ENCODE assay signal across 12 cellular contexts in genomic region chr18:23102498-23103260, GRCh38.
"Had no signal": no experiment of that assay in that cellular context is flagged by ENCODE, and none has a peak within 500 bp of the region (broad histone marks: within the 10 kb centered on the region; RNA-seq: fewer than 3 reads in every experiment).

No MANE protein-coding gene starts in this region.

- H3K27me3 ChIP-seq: esophagus muscularis mucosa had no signal

- H3K27me3 Mint-ChIP-seq: activated CD4-positive, alpha-beta memory T cell treated with anti-CD3 and anti-CD28 coated beads for 36 hours; activated naive CD8-positive, alpha-beta T cell treated with anti-CD3 and anti-CD28 coated beads for 36 hours; stimulated activated naive CD8-positive, alpha-beta T cell treated with anti-CD3 and anti-CD28 coated beads, Interleukin-15, amount 100 ng/mL, for 72 hours had no signal

- H3K36me3 ChIP-seq: esophagus muscularis mucosa had no signal

- H3K9me3 Mint-ChIP-seq: activated CD4-positive, alpha-beta memory T cell treated with anti-CD3 and anti-CD28 coated beads for 36 hours; activated naive CD8-positive, alpha-beta T cell treated with anti-CD3 and anti-CD28 coated beads for 36 hours; activated T-cell treated with anti-CD3 and anti-CD28 coated beads, Interleukin-2, amount 50 U/mL, for 72 hours; memory B cell; stimulated activated naive CD8-positive, alpha-beta T cell treated with anti-CD3 and anti-CD28 coated beads, Interleukin-15, amount 100 ng/mL, for 72 hours had no signal

- H3K9me3 ChIP-seq: esophagus muscularis mucosa had no signal

- H3K27ac ChIP-seq: esophagus muscularis mucosa had no signal

- DNase-seq: activated CD4-positive, alpha-beta memory T cell treated with anti-CD3 and anti-CD28 coated beads for 36 hours; activated CD4-positive, alpha-beta T cell treated with anti-CD3 and anti-CD28 coated beads for 1 hour; activated gamma-delta T cell treated with Interleukin-2 at 50 U/mL for 16 hours; activated naive CD8-positive, alpha-beta T cell treated with anti-CD3 and anti-CD28 coated beads for 36 hours; activated T-cell treated with anti-CD3 and anti-CD28 coated beads, Interleukin-2, amount 50 U/mL, for 72 hours; anterior cingulate cortex; head of caudate nucleus; stimulated activated CD4-positive, alpha-beta T cell treated with anti-CD3 and anti-CD28 coated beads, Interleukin-2, amount 100 ng/mL, for 48 hours; stimulated activated CD8-positive, alpha-beta memory T cell treated with anti-CD3 and anti-CD28 coated beads, Interleukin-4, amount 100 ng/mL, for 48 hours; stimulated activated naive CD8-positive, alpha-beta T cell treated with anti-CD3 and anti-CD28 coated beads, Interleukin-15, amount 100 ng/mL, for 72 hours had no signal

- H3K4me3 ChIP-seq: esophagus muscularis mucosa had no signal

- ATAC-seq: activated T-cell treated with anti-CD3 and anti-CD28 coated beads, Interleukin-2, amount 50 U/mL, for 72 hours; stimulated activated naive CD8-positive, alpha-beta T cell treated with anti-CD3 and anti-CD28 coated beads, Interleukin-15, amount 100 ng/mL, for 72 hours had no signal

- H3K4me1 Mint-ChIP-seq: activated naive CD8-positive, alpha-beta T cell treated with anti-CD3 and anti-CD28 coated beads for 36 hours; memory B cell; stimulated activated naive CD8-positive, alpha-beta T cell treated with anti-CD3 and anti-CD28 coated beads, Interleukin-15, amount 100 ng/mL, for 72 hours had no signal

- H3K27ac Mint-ChIP-seq: activated CD4-positive, alpha-beta memory T cell treated with anti-CD3 and anti-CD28 coated beads for 36 hours; activated naive CD8-positive, alpha-beta T cell treated with anti-CD3 and anti-CD28 coated beads for 36 hours; activated T-cell treated with anti-CD3 and anti-CD28 coated beads, Interleukin-2, amount 50 U/mL, for 72 hours; memory B cell; stimulated activated naive CD8-positive, alpha-beta T cell treated with anti-CD3 and anti-CD28 coated beads, Interleukin-15, amount 100 ng/mL, for 72 hours had no signal

- H3K4me3 Mint-ChIP-seq: activated CD4-positive, alpha-beta memory T cell treated with anti-CD3 and anti-CD28 coated beads for 36 hours; activated naive CD8-positive, alpha-beta T cell treated with anti-CD3 and anti-CD28 coated beads for 36 hours; activated T-cell treated with anti-CD3 and anti-CD28 coated beads, Interleukin-2, amount 50 U/mL, for 72 hours; memory B cell; stimulated activated naive CD8-positive, alpha-beta T cell treated with anti-CD3 and anti-CD28 coated beads, Interleukin-15, amount 100 ng/mL, for 72 hours had no signal

- H3K4me1 ChIP-seq: esophagus muscularis mucosa had no signal

- H3K36me3 Mint-ChIP-seq: activated CD4-positive, alpha-beta memory T cell treated with anti-CD3 and anti-CD28 coated beads for 36 hours; activated naive CD8-positive, alpha-beta T cell treated with anti-CD3 and anti-CD28 coated beads for 36 hours; memory B cell had no signal
